In genomic region chr5:145130996-145131395, GRCh38 we compare ENCODE assay signal across 30 cellular contexts.
DNase-seq lines count a peak whose midpoint lies in the region; ATAC-seq, FAIRE-seq and TF ChIP-seq lines count a peak whose summit lies in the region.
"Had no signal": no experiment of that assay in that cellular context is flagged by ENCODE, and none has a peak within 500 bp of the region (broad histone marks: within the 10 kb centered on the region; RNA-seq: fewer than 3 reads in every experiment).

No MANE protein-coding gene starts in this region.

- H3K4ac ChIP-seq in H1 (replicated peaks; ENCODE audit: insufficient read length, low read depth, low read length) = no peak overlapping the region

- H3K23ac ChIP-seq in H1 (ENCODE audit: insufficient read length) = no peak overlapping the region

- H2AK5ac ChIP-seq in H1 (ENCODE audit: low read depth, low read length) = no peak overlapping the region

- H2BK120ac ChIP-seq in H1 (replicated peaks; ENCODE audit: low read depth, low read length) = no peak overlapping the region

- intact Hi-C loops in activated CD4-positive, alpha-beta memory T cell treated with anti-CD3 and anti-CD28 coated beads for 36 hours (cut with micrococcal nuclease) = no loop called here

- H3K4me1 ChIP-seq in HUES48 (ENCODE audit: control insufficient read depth, insufficient read depth, low read length) (peaks cover 15% of the 10 kb centered on the region), H1 (replicated peaks in 1 of 4; ENCODE audit: control insufficient read depth in 3 of 4, insufficient read depth in 4 of 4, low read length in 3 of 4) (peaks cover 0 to 6% (median under 1%) of the 10 kb centered on the region in 4 experiments; a peak in 2 of 7 replicates), osteoblast (ENCODE audit: insufficient read depth, low read length) (peaks cover 4% of the 10 kb centered on the region)
- H3K4me1 ChIP-seq: esophagus muscularis mucosa, Peyer's patch, stomach, thyroid gland had no signal

- 56% methylated on average over 3 of the region's 3 CpGs; no CpG with 5 or more reads in 1 of the 2 experiments for WGBS in H1 (ENCODE audit: extremely low coverage in 1 of 2, insufficient coverage in 1 of 2, insufficient read length in 1 of 2, insufficient replicate concordance in 2 of 2, low coverage in 1 of 2, low lambda C conversion rate in 2 of 2, missing lambda C conversion rate in 1 of 2), 2 experiments

- no peak overlapping the region for H3K9ac ChIP-seq in HUES48 (ENCODE audit: low read depth, low read length)
- H3K9ac ChIP-seq in H1 (replicated peaks in 1 of 4; ENCODE audit: extremely low read depth in 1 of 4, low read depth in 3 of 4, low read length in 3 of 4) = no peak overlapping the region

- H4K8ac ChIP-seq in H1 (ENCODE audit: extremely low read depth, insufficient read depth, low read length) = no peak overlapping the region

- no peak overlapping the region for H3K14ac ChIP-seq in H1 (ENCODE audit: insufficient read length)

- H4K5ac ChIP-seq in H1 (ENCODE audit: insufficient read length, low read depth, low read length) = no peak overlapping the region

- no peaks in the 10 kb centered on the region for H3K4me1 Mint-ChIP-seq in stimulated activated naive CD8-positive, alpha-beta T cell treated with anti-CD3 and anti-CD28 coated beads, Interleukin-15, amount 100 ng/mL, for 72 hours
- H3K4me1 Mint-ChIP-seq in activated CD4-positive, alpha-beta memory T cell treated with anti-CD3 and anti-CD28 coated beads for 36 hours (ENCODE audit: low read depth) = no peaks in the 10 kb centered on the region
- H3K4me1 Mint-ChIP-seq: activated B cell treated with CpG ODN at 0.5 μM for 24 hours; activated naive CD4-positive, alpha-beta T cell treated with anti-CD3 and anti-CD28 coated beads, Interleukin-2, amount 50 U/mL, for 24 hours; activated T-helper 17 cell treated with anti-CD3 and anti-CD28 coated beads, Interleukin-2, amount 50 U/mL, for 72 hours; CD4-positive, alpha-beta memory T cell; immature natural killer cell; naive thymus-derived CD4-positive, alpha-beta T cell had no signal

- H3K79me1 ChIP-seq in H1 (ENCODE audit: low read depth, low read length) = no peaks in the 10 kb centered on the region

- no peak for TF ChIP-seq POLR2A in H1 (IDR thresholded peaks at IDR 0.05; ENCODE audit: control extremely low read depth in 1 of 2, low read depth in 2 of 2, low read length in 2 of 2)

- POLR2A ChIA-PET in H1 (lab: Charles Lee; ENCODE audit: partially characterized antibody) = no interaction called here
- POLR2A ChIA-PET in activated CD4-positive, alpha-beta memory T cell treated with anti-CD3 and anti-CD28 coated beads for 36 hours (lab: Charles Lee) = no interaction called here

- H3K4me2 ChIP-seq in H1 (ENCODE audit: insufficient read depth in 1 of 2, low read depth in 2 of 2, low read length in 2 of 2) (no peak overlapping the region), osteoblast (ENCODE audit: insufficient read depth, low read length) (peak overlapping the region; percentile 35)

- peak; percentile 1 for DNase-seq in NCI-H2029 (lab: John Stamatoyannopoulos, UW)
- no peak for DNase-seq in NCI-H2029 treated with DMSO at 0.1 percent for 48 hours (lab: John Stamatoyannopoulos, UW)
- DNase-seq in H1 (ENCODE audit: low read depth in 1 of 2, low spot score in 2 of 2) = no peak
- DNase-seq in osteoblast (ENCODE audit: insufficient read length, low spot score, missing footprints) = peak; percentile 62
- no peak for DNase-seq in stimulated activated naive CD8-positive, alpha-beta T cell treated with anti-CD3 and anti-CD28 coated beads, Interleukin-15, amount 100 ng/mL, for 72 hours
- DNase-seq in activated CD4-positive, alpha-beta memory T cell treated with anti-CD3 and anti-CD28 coated beads for 36 hours = no peak
- DNase-seq: activated B cell treated with CpG ODN at 0.5 μM for 24 hours; activated CD4-positive, alpha-beta T cell treated with anti-CD3 and anti-CD28 coated beads, Interleukin-2, amount 50 U/mL, for 4 hours; activated CD8-positive, alpha-beta memory T cell treated with anti-CD3 and anti-CD28 coated beads, Interleukin-2, amount 50 U/mL, for 48 hours; CD4-positive, alpha-beta memory T cell; cortex of kidney; DMS 273 treated with DMSO at 0.1 percent for 48 hours; GOT3; hypothalamus; immature natural killer cell; KG1; MV-4-11; naive thymus-derived CD4-positive, alpha-beta T cell; NCI-H524; Peyer's patch; SHP77 treated with DMSO at 0.1 percent for 48 hours; stomach; thyroid gland had no signal

- H3K9me3 ChIP-seq in HUES48 (ENCODE audit: control insufficient read depth, insufficient read depth, low read length) (no peaks in the 10 kb centered on the region), H1 (ENCODE audit: insufficient read depth in 2 of 2, low read depth in 1 of 2, low read length in 1 of 2) (no peaks in the 10 kb centered on the region), osteoblast (ENCODE audit: low read depth, low read length) (no peaks in the 10 kb centered on the region)
- H3K9me3 ChIP-seq: esophagus muscularis mucosa, Peyer's patch, stomach, thyroid gland had no signal

- H2BK12ac ChIP-seq in H1 (ENCODE audit: low read depth, low read length) = no peak overlapping the region

- no peak overlapping the region for H2BK15ac ChIP-seq in H1 (ENCODE audit: low read length)

- no peak overlapping the region for H2BK20ac ChIP-seq in H1 (ENCODE audit: low read length)

- H3K27ac ChIP-seq in HUES48 (ENCODE audit: low read depth, low read length) (peak overlapping the region; percentile 39), H1 (ENCODE audit: low read depth, low read length) (no peak overlapping the region), osteoblast (ENCODE audit: low read depth, low read length) (no peak overlapping the region)
- H3K27ac ChIP-seq: 22Rv1, esophagus muscularis mucosa, Peyer's patch, stomach, thyroid gland had no signal

- H3K79me2 ChIP-seq in H1 (ENCODE audit: control insufficient read depth in 1 of 2, insufficient read depth in 2 of 2, low read length in 2 of 2) (no peaks in the 10 kb centered on the region), osteoblast (ENCODE audit: insufficient read depth, low read length) (no peaks in the 10 kb centered on the region)

- H3K4me3 ChIP-seq in HUES48 (ENCODE audit: low read depth, low read length) (no peak overlapping the region), H1 (ENCODE audit: extremely low read depth in 1 of 4, insufficient read depth in 2 of 4, low read depth in 3 of 4, low read length in 4 of 4) (no peak overlapping the region), osteoblast (ENCODE audit: insufficient read depth, low read length) (peak overlapping the region; percentile 2)
- H3K4me3 ChIP-seq: esophagus muscularis mucosa, Peyer's patch, stomach, thyroid gland had no signal

- no peak for TF ChIP-seq EP300 in H1 (IDR thresholded peaks at IDR 0.05; ENCODE audit: borderline replicate concordance in 1 of 2, low read depth in 2 of 2, low read length in 2 of 2)

- no peak overlapping the region for H4K91ac ChIP-seq in H1 (replicated peaks; ENCODE audit: insufficient read length, low read length)

- no peaks in the 10 kb centered on the region for H3K27me3 Mint-ChIP-seq in stimulated activated naive CD8-positive, alpha-beta T cell treated with anti-CD3 and anti-CD28 coated beads, Interleukin-15, amount 100 ng/mL, for 72 hours
- no peaks in the 10 kb centered on the region for H3K27me3 Mint-ChIP-seq in activated CD4-positive, alpha-beta memory T cell treated with anti-CD3 and anti-CD28 coated beads for 36 hours
- H3K27me3 Mint-ChIP-seq: activated B cell treated with CpG ODN at 0.5 μM for 24 hours; activated naive CD4-positive, alpha-beta T cell treated with anti-CD3 and anti-CD28 coated beads, Interleukin-2, amount 50 U/mL, for 24 hours; activated T-helper 17 cell treated with anti-CD3 and anti-CD28 coated beads, Interleukin-2, amount 50 U/mL, for 72 hours; CD4-positive, alpha-beta memory T cell; naive thymus-derived CD4-positive, alpha-beta T cell had no signal

- no peaks in the 10 kb centered on the region for H3K27me3 ChIP-seq in HUES48 (ENCODE audit: control insufficient read depth, insufficient read depth, low read length)
- no peaks in the 10 kb centered on the region for H3K27me3 ChIP-seq in H1 (replicated peaks in 1 of 4; ENCODE audit: control insufficient read depth in 3 of 4, extremely low read depth in 1 of 4, insufficient read depth in 3 of 4, low read length in 3 of 4)
- no peaks in the 10 kb centered on the region for H3K27me3 ChIP-seq in osteoblast (ENCODE audit: insufficient read depth, low read length)
- H3K27me3 ChIP-seq: esophagus muscularis mucosa, Peyer's patch, stomach, thyroid gland had no signal

- H3K23me2 ChIP-seq in H1 (ENCODE audit: low read depth, low read length) = no peaks in the 10 kb centered on the region

- TF ChIP-seq CTCF in H1 (IDR thresholded peaks at IDR 0.05; ENCODE audit: control extremely low read depth in 1 of 3, insufficient read depth in 1 of 3, low read depth in 1 of 3, low read length in 3 of 3) (no peak), osteoblast (IDR thresholded peaks at IDR 0.05; ENCODE audit: extremely low read depth, low read depth, low read length) (no peak)

- peaks cover 0 to 3% of the 10 kb centered on the region in 2 donors for H3K9me3 Mint-ChIP-seq in stimulated activated naive CD8-positive, alpha-beta T cell treated with anti-CD3 and anti-CD28 coated beads, Interleukin-15, amount 100 ng/mL, for 72 hours
- H3K9me3 Mint-ChIP-seq in activated CD4-positive, alpha-beta memory T cell treated with anti-CD3 and anti-CD28 coated beads for 36 hours = peaks cover 3% of the 10 kb centered on the region
- H3K9me3 Mint-ChIP-seq: activated B cell treated with CpG ODN at 0.5 μM for 24 hours had no signal

- H4K20me1 ChIP-seq in H1 (replicated peaks in 1 of 2; ENCODE audit: control insufficient read depth in 1 of 2, insufficient read depth in 2 of 2, low read length in 2 of 2) = no peaks in the 10 kb centered on the region
- H4K20me1 ChIP-seq in osteoblast (ENCODE audit: insufficient read depth, low read length) = no peaks in the 10 kb centered on the region

- CTCF ChIA-PET in H1 (lab: Charles Lee; ENCODE audit: partially characterized antibody) = no interaction called here
- CTCF ChIA-PET in activated CD4-positive, alpha-beta memory T cell treated with anti-CD3 and anti-CD28 coated beads for 36 hours (lab: Charles Lee) = no interaction called here

- H3K18ac ChIP-seq in H1 (ENCODE audit: extremely low read depth, low read length) = no peak overlapping the region

- no peak for ATAC-seq in stimulated activated naive CD8-positive, alpha-beta T cell treated with anti-CD3 and anti-CD28 coated beads, Interleukin-15, amount 100 ng/mL, for 72 hours
- ATAC-seq in HG03095 (IDR thresholded peaks at IDR 0.05; ENCODE audit: unreplicated experiment) = no peak
- ATAC-seq: activated T-helper 17 cell treated with anti-CD3 and anti-CD28 coated beads, Interleukin-2, amount 50 U/mL, for 72 hours; left lobe of liver; naive thymus-derived CD4-positive, alpha-beta T cell had no signal

- FAIRE-seq in H1 (lab: Jason Lieb, UNC) = peak; percentile 57

- no peaks in the 10 kb centered on the region for H3K36me3 Mint-ChIP-seq in activated CD4-positive, alpha-beta memory T cell treated with anti-CD3 and anti-CD28 coated beads for 36 hours
- H3K36me3 Mint-ChIP-seq: activated naive CD4-positive, alpha-beta T cell treated with anti-CD3 and anti-CD28 coated beads, Interleukin-2, amount 50 U/mL, for 24 hours; CD4-positive, alpha-beta memory T cell; immature natural killer cell; naive thymus-derived CD4-positive, alpha-beta T cell had no signal

- H3K4me3 Mint-ChIP-seq in stimulated activated naive CD8-positive, alpha-beta T cell treated with anti-CD3 and anti-CD28 coated beads, Interleukin-15, amount 100 ng/mL, for 72 hours = no peak overlapping the region
- H3K4me3 Mint-ChIP-seq in activated CD4-positive, alpha-beta memory T cell treated with anti-CD3 and anti-CD28 coated beads for 36 hours = no peak overlapping the region
- H3K4me3 Mint-ChIP-seq: activated B cell treated with CpG ODN at 0.5 μM for 24 hours; activated naive CD4-positive, alpha-beta T cell treated with anti-CD3 and anti-CD28 coated beads, Interleukin-2, amount 50 U/mL, for 24 hours; activated T-helper 17 cell treated with anti-CD3 and anti-CD28 coated beads, Interleukin-2, amount 50 U/mL, for 72 hours; CD4-positive, alpha-beta memory T cell; immature natural killer cell; naive thymus-derived CD4-positive, alpha-beta T cell had no signal

- H3K27ac Mint-ChIP-seq in stimulated activated naive CD8-positive, alpha-beta T cell treated with anti-CD3 and anti-CD28 coated beads, Interleukin-15, amount 100 ng/mL, for 72 hours = no peak overlapping the region
- H3K27ac Mint-ChIP-seq in activated CD4-positive, alpha-beta memory T cell treated with anti-CD3 and anti-CD28 coated beads for 36 hours = no peak overlapping the region
- H3K27ac Mint-ChIP-seq: activated B cell treated with CpG ODN at 0.5 μM for 24 hours; activated naive CD4-positive, alpha-beta T cell treated with anti-CD3 and anti-CD28 coated beads, Interleukin-2, amount 50 U/mL, for 24 hours; activated T-helper 17 cell treated with anti-CD3 and anti-CD28 coated beads, Interleukin-2, amount 50 U/mL, for 72 hours; CD4-positive, alpha-beta memory T cell; immature natural killer cell; naive thymus-derived CD4-positive, alpha-beta T cell had no signal

- no peak overlapping the region for H2BK5ac ChIP-seq in H1 (ENCODE audit: low read depth, low read length)

- no peak for TF ChIP-seq RAD21 in H1 (IDR thresholded peaks at IDR 0.05 in 1 of 2, conservative IDR thresholded peaks at IDR 0.05 in 1 of 2; ENCODE audit: low read depth in 2 of 2, low read length in 2 of 2)

- no peak overlapping the region for H3K56ac ChIP-seq in H1 (replicated peaks; ENCODE audit: insufficient read length, low read depth, low read length)

- H3K36me3 ChIP-seq in HUES48 (ENCODE audit: control insufficient read depth, insufficient read depth, low read length) (no peaks in the 10 kb centered on the region), H1 (ENCODE audit: control insufficient read depth in 2 of 4, insufficient read depth in 4 of 4, low read length in 3 of 4) (no peaks in the 10 kb centered on the region), osteoblast (ENCODE audit: insufficient read depth, low read length) (no peaks in the 10 kb centered on the region)
- H3K36me3 ChIP-seq: esophagus muscularis mucosa, Peyer's patch, stomach, thyroid gland had no signal

- no peak overlapping the region for H2AFZ ChIP-seq in H1 (ENCODE audit: low read length)
- H2AFZ ChIP-seq in osteoblast (ENCODE audit: low read length) = peak overlapping the region; percentile 59

Comparison
In these comparisons a context has a peak if more than half of its experiments do, and no peak if none do; other contexts are left out.
1. DNase-seq: peak in NCI-H2029 (single experiment) and osteoblast (single experiment); none in NCI-H2029 treated with DMSO at 0.1 percent for 48 hours (single experiment), H1 (0 of 2), stimulated activated naive CD8-positive, alpha-beta T cell treated with anti-CD3 and anti-CD28 coated beads, Interleukin-15, amount 100 ng/mL, for 72 hours (0 of 2) and activated CD4-positive, alpha-beta memory T cell treated with anti-CD3 and anti-CD28 coated beads for 36 hours (single experiment).